ENCODE assay signal across 1 cellular context in the genomic region with DNA sequence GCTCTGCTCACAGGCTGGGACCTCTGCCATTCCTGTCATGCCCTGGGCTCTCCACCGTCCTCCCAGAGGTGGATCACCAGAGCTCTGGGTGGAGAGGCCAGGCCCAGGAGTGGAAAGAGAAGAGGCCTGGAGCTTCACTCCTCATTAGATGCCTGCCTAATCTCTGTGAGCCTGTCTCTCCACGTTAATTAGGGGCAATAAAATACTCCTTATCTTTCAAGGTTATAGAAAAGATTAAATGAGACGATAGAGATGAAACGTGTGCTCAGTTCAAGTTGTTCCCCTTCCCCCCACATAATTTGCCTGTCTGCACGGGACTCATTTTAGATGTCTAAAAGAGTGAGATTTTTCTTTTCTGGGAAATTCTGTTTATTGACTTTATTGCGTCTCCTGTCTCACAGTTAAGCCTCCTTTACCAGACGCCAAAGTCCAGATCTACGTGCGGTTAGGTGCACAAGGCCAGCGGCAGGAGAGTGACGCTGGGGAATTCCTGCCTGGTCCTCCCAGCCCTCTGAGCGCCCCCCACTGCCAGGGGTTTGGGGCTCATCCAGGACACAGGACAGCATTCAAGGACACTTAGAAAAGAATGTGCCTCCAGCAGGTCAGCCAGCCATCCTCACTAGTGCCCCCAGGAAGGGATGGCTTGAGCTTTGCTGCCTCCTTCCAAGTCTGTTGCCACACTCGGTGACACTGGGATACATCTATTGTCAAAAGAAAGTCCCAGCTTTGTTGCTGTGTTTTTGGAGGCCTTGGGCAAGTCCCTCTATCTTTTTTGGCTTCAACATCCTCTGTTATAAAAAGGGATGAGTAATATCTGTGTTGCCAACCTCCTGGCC.
A peak's percentile ranks its signal among the peaks of the same experiment; 100 is the strongest.
TF ChIP-seq lines count a peak whose summit lies in the region.

No MANE protein-coding gene starts in this region.

TF ChIP-seq in HepG2, 621 proteins besides CTCF, POLR2A, EP300 and RAD21 (continued from another document and continues in another):
- TF ChIP-seq, protein P1, sequence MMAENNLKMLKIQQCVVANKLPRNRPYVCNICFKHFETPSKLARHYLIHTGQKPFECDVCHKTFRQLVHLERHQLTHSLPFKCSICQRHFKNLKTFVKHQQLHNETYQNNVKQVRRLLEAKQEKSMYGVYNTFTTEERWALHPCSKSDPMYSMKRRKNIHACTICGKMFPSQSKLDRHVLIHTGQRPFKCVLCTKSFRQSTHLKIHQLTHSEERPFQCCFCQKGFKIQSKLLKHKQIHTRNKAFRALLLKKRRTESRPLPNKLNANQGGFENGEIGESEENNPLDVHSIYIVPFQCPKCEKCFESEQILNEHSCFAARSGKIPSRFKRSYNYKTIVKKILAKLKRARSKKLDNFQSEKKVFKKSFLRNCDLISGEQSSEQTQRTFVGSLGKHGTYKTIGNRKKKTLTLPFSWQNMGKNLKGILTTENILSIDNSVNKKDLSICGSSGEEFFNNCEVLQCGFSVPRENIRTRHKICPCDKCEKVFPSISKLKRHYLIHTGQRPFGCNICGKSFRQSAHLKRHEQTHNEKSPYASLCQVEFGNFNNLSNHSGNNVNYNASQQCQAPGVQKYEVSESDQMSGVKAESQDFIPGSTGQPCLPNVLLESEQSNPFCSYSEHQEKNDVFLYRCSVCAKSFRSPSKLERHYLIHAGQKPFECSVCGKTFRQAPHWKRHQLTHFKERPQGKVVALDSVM (CRISPR knock-in tag; IDR thresholded peaks at IDR 0.05): no peak
- no peak for TF ChIP-seq NR2F6 (IDR thresholded peaks at IDR 0.05)
- TF ChIP-seq NR2F6 (CRISPR knock-in tag; IDR thresholded peaks at IDR 0.05): peak; percentile 52
- TF ChIP-seq DPF2 (CRISPR knock-in tag; IDR thresholded peaks at IDR 0.05; ENCODE audit: borderline replicate concordance, low read depth): no peak
- no peak for TF ChIP-seq PRPF4 (IDR thresholded peaks at IDR 0.05; ENCODE audit: low read depth, low read length, poor library complexity, severe bottlenecking)
- no peak for TF ChIP-seq ZNF446 (CRISPR knock-in tag; IDR thresholded peaks at IDR 0.05)
- TF ChIP-seq ZNF781 (CRISPR knock-in tag; IDR thresholded peaks at IDR 0.05; ENCODE audit: borderline replicate concordance, not compliant biosample characterization): no peak
- 0 out of 2 replicates have a peak, but pooled peaks have one; percentile 52 for TF ChIP-seq ZSCAN29 (CRISPR knock-in tag; conservative IDR thresholded peaks at IDR 0.05)
- TF ChIP-seq NFATC3 (CRISPR knock-in tag; IDR thresholded peaks at IDR 0.05): no peak
- no peak for TF ChIP-seq SIX1 (CRISPR knock-in tag; IDR thresholded peaks at IDR 0.05; ENCODE audit: borderline replicate concordance)
- TF ChIP-seq CCAR2 (optimal IDR thresholded peaks at IDR 0.05; ENCODE audit: low read depth, low read length): no peak
- TF ChIP-seq ZNF451 (CRISPR knock-in tag; IDR thresholded peaks at IDR 0.05): no peak
- TF ChIP-seq SETDB1 (CRISPR knock-in tag; IDR thresholded peaks at IDR 0.05; ENCODE audit: borderline replicate concordance): no peak
- TF ChIP-seq RORA (CRISPR knock-in tag; IDR thresholded peaks at IDR 0.05): no peak
- no peak for TF ChIP-seq HDAC6 (IDR thresholded peaks at IDR 0.05; ENCODE audit: low read depth, low read length)
- TF ChIP-seq KDM2A (CRISPR knock-in tag; IDR thresholded peaks at IDR 0.05; ENCODE audit: borderline replicate concordance, low read depth): 0 out of 2 replicates have a peak, but pooled peaks have one; percentile 38
- TF ChIP-seq, protein P2, sequence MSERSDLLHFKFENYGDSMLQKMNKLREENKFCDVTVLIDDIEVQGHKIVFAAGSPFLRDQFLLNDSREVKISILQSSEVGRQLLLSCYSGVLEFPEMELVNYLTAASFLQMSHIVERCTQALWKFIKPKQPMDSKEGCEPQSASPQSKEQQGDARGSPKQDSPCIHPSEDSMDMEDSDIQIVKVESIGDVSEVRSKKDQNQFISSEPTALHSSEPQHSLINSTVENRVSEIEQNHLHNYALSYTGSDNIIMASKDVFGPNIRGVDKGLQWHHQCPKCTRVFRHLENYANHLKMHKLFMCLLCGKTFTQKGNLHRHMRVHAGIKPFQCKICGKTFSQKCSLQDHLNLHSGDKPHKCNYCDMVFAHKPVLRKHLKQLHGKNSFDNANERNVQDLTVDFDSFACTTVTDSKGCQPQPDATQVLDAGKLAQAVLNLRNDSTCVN (CRISPR knock-in tag; IDR thresholded peaks at IDR 0.05; ENCODE audit: borderline replicate concordance): no peak
- no peak for TF ChIP-seq FLYWCH1 (CRISPR knock-in tag; IDR thresholded peaks at IDR 0.05)
- TF ChIP-seq ZNF33B (CRISPR knock-in tag; IDR thresholded peaks at IDR 0.05): no peak
- TF ChIP-seq ZNF350 (CRISPR knock-in tag; IDR thresholded peaks at IDR 0.05; ENCODE audit: borderline replicate concordance, low read depth): no peak
- peak; percentile 31; the same call in 1 of the 2 replicates for TF ChIP-seq FOXA3 (CRISPR knock-in tag; IDR thresholded peaks at IDR 0.05)
- no peak for TF ChIP-seq ZNF615 (CRISPR knock-in tag; IDR thresholded peaks at IDR 0.05; ENCODE audit: borderline replicate concordance)
- TF ChIP-seq, protein P3, sequence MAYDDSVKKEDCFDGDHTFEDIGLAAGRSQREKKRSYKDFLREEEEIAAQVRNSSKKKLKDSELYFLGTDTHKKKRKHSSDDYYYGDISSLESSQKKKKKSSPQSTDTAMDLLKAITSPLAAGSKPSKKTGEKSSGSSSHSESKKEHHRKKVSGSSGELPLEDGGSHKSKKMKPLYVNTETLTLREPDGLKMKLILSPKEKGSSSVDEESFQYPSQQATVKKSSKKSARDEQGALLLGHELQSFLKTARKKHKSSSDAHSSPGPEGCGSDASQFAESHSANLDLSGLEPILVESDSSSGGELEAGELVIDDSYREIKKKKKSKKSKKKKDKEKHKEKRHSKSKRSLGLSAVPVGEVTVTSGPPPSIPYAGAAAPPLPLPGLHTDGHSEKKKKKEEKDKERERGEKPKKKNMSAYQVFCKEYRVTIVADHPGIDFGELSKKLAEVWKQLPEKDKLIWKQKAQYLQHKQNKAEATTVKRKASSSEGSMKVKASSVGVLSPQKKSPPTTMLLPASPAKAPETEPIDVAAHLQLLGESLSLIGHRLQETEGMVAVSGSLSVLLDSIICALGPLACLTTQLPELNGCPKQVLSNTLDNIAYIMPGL (CRISPR knock-in tag; IDR thresholded peaks at IDR 0.05; ENCODE audit: borderline replicate concordance in 1 of 2, low read depth in 1 of 2): 0 out of 4 replicates have a peak, but pooled peaks of 1 of the 2 experiments have one; percentile 30
- TF ChIP-seq ZNF282 (IDR thresholded peaks at IDR 0.05; ENCODE audit: partially characterized antibody): no peak
- TF ChIP-seq GATAD1 (CRISPR knock-in tag; IDR thresholded peaks at IDR 0.05): no peak
- TF ChIP-seq, protein P4, sequence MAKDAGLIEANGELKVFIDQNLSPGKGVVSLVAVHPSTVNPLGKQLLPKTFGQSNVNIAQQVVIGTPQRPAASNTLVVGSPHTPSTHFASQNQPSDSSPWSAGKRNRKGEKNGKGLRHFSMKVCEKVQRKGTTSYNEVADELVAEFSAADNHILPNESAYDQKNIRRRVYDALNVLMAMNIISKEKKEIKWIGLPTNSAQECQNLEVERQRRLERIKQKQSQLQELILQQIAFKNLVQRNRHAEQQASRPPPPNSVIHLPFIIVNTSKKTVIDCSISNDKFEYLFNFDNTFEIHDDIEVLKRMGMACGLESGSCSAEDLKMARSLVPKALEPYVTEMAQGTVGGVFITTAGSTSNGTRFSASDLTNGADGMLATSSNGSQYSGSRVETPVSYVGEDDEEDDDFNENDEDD (CRISPR knock-in tag; IDR thresholded peaks at IDR 0.05; ENCODE audit: borderline replicate concordance): no peak
- TF ChIP-seq ZNF788 (CRISPR knock-in tag; IDR thresholded peaks at IDR 0.05; ENCODE audit: borderline replicate concordance): no peak; the same call in 1 of the 2 replicates
- TF ChIP-seq SKI (IDR thresholded peaks at IDR 0.05; ENCODE audit: partially characterized antibody): no peak
- TF ChIP-seq, protein P5, sequence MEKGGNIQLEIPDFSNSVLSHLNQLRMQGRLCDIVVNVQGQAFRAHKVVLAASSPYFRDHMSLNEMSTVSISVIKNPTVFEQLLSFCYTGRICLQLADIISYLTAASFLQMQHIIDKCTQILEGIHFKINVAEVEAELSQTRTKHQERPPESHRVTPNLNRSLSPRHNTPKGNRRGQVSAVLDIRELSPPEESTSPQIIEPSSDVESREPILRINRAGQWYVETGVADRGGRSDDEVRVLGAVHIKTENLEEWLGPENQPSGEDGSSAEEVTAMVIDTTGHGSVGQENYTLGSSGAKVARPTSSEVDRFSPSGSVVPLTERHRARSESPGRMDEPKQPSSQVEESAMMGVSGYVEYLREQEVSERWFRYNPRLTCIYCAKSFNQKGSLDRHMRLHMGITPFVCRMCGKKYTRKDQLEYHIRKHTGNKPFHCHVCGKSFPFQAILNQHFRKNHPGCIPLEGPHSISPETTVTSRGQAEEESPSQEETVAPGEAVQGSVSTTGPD (CRISPR knock-in tag; IDR thresholded peaks at IDR 0.05): no peak
- no peak for TF ChIP-seq JUNB (CRISPR knock-in tag; IDR thresholded peaks at IDR 0.05; ENCODE audit: borderline replicate concordance)
- no peak for TF ChIP-seq ZBTB42 (CRISPR knock-in tag; IDR thresholded peaks at IDR 0.05)
- TF ChIP-seq, protein P6, sequence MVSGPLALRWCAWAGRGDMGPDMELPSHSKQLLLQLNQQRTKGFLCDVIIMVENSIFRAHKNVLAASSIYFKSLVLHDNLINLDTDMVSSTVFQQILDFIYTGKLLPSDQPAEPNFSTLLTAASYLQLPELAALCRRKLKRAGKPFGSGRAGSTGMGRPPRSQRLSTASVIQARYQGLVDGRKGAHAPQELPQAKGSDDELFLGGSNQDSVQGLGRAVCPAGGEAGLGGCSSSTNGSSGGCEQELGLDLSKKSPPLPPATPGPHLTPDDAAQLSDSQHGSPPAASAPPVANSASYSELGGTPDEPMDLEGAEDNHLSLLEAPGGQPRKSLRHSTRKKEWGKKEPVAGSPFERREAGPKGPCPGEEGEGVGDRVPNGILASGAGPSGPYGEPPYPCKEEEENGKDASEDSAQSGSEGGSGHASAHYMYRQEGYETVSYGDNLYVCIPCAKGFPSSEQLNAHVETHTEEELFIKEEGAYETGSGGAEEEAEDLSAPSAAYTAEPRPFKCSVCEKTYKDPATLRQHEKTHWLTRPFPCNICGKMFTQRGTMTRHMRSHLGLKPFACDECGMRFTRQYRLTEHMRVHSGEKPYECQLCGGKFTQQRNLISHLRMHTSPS (CRISPR knock-in tag; IDR thresholded peaks at IDR 0.05; ENCODE audit: low read depth): no peak
- peak; percentile 45; the same call in 1 of the 2 replicates for TF ChIP-seq ZNF232 (CRISPR knock-in tag; IDR thresholded peaks at IDR 0.05; ENCODE audit: borderline replicate concordance)
- TF ChIP-seq ZBTB8A (CRISPR knock-in tag; IDR thresholded peaks at IDR 0.05; ENCODE audit: borderline replicate concordance, low read depth): no peak
- TF ChIP-seq ZNF616 (CRISPR knock-in tag; IDR thresholded peaks at IDR 0.05; ENCODE audit: low read depth): no peak
- no peak for TF ChIP-seq CBX1 (IDR thresholded peaks at IDR 0.05; ENCODE audit: low read depth)
- 0 out of 2 replicates have a peak, but pooled peaks have one; percentile 18 for TF ChIP-seq HOXA5 (CRISPR knock-in tag; IDR thresholded peaks at IDR 0.05)
- TF ChIP-seq, protein P7, sequence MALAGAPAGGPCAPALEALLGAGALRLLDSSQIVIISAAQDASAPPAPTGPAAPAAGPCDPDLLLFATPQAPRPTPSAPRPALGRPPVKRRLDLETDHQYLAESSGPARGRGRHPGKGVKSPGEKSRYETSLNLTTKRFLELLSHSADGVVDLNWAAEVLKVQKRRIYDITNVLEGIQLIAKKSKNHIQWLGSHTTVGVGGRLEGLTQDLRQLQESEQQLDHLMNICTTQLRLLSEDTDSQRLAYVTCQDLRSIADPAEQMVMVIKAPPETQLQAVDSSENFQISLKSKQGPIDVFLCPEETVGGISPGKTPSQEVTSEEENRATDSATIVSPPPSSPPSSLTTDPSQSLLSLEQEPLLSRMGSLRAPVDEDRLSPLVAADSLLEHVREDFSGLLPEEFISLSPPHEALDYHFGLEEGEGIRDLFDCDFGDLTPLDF (CRISPR knock-in tag; IDR thresholded peaks at IDR 0.05): no peak
- TF ChIP-seq, protein P8, sequence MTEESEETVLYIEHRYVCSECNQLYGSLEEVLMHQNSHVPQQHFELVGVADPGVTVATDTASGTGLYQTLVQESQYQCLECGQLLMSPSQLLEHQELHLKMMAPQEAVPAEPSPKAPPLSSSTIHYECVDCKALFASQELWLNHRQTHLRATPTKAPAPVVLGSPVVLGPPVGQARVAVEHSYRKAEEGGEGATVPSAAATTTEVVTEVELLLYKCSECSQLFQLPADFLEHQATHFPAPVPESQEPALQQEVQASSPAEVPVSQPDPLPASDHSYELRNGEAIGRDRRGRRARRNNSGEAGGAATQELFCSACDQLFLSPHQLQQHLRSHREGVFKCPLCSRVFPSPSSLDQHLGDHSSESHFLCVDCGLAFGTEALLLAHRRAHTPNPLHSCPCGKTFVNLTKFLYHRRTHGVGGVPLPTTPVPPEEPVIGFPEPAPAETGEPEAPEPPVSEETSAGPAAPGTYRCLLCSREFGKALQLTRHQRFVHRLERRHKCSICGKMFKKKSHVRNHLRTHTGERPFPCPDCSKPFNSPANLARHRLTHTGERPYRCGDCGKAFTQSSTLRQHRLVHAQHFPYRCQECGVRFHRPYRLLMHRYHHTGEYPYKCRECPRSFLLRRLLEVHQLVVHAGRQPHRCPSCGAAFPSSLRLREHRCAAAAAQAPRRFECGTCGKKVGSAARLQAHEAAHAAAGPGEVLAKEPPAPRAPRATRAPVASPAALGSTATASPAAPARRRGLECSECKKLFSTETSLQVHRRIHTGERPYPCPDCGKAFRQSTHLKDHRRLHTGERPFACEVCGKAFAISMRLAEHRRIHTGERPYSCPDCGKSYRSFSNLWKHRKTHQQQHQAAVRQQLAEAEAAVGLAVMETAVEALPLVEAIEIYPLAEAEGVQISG (CRISPR knock-in tag; IDR thresholded peaks at IDR 0.05): peak; percentile 43
- no peak for TF ChIP-seq ZNF343 (CRISPR knock-in tag; IDR thresholded peaks at IDR 0.05)
- TF ChIP-seq, protein P9, sequence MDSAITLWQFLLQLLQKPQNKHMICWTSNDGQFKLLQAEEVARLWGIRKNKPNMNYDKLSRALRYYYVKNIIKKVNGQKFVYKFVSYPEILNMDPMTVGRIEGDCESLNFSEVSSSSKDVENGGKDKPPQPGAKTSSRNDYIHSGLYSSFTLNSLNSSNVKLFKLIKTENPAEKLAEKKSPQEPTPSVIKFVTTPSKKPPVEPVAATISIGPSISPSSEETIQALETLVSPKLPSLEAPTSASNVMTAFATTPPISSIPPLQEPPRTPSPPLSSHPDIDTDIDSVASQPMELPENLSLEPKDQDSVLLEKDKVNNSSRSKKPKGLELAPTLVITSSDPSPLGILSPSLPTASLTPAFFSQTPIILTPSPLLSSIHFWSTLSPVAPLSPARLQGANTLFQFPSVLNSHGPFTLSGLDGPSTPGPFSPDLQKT (CRISPR knock-in tag; IDR thresholded peaks at IDR 0.05; ENCODE audit: borderline replicate concordance): no peak
- TF ChIP-seq RFX1 (IDR thresholded peaks at IDR 0.05): no peak
- no peak for TF ChIP-seq ZBTB38 (CRISPR knock-in tag; IDR thresholded peaks at IDR 0.05)
- peak; percentile 75 for TF ChIP-seq TBX2 (CRISPR knock-in tag; IDR thresholded peaks at IDR 0.05; ENCODE audit: borderline replicate concordance)
- peak; percentile 52; the same call in 1 of the 2 replicates for TF ChIP-seq POGZ (CRISPR knock-in tag; IDR thresholded peaks at IDR 0.05)
